Comparison of ENCODE assay signal across 8 cellular contexts in genomic region chr15:63466378-63467192, GRCh38. TPM values are rescaled to one million over a fixed set of nuclear protein-coding genes. Genes with fewer than 3 reads are reported as not detected.
DNase-seq lines count a peak whose midpoint lies in the region; ATAC-seq lines count a peak whose summit lies in the region.

No MANE protein-coding gene starts in this region.

- H4K20me1 ChIP-seq in BLaER1 treated with 17β-estradiol and CSF1 and Interleukin-3, amounts not matched to agents 10 nM and 100 nM = no peaks in the 10 kb centered on the region

- peak; percentile 65 for DNase-seq in M059J (ENCODE audit: low read depth)
- peak; percentile 26 for DNase-seq in SHP77 treated with DMSO at 0.1 percent for 48 hours (lab: John Stamatoyannopoulos, UW)
- peak; percentile 17 for DNase-seq in amniotic stem cell (lab: John Stamatoyannopoulos, UW)
- no peak for DNase-seq in right cardiac atrium

- H3K36me3 ChIP-seq in BLaER1 treated with 17β-estradiol and CSF1 and Interleukin-3, amounts not matched to agents 10 nM and 100 nM = no peaks in the 10 kb centered on the region
- H3K36me3 ChIP-seq in skeletal muscle satellite cell (ENCODE audit: insufficient read depth, low read length) = no peaks in the 10 kb centered on the region

- H3K27ac ChIP-seq in BLaER1 treated with 17β-estradiol and CSF1 and Interleukin-3, amounts not matched to agents 10 nM and 100 nM = peak overlapping the region in 9 of 11 experiments; percentile 5 to 59 (median 33); a peak in 14 of 22 replicates
- H3K27ac ChIP-seq in right cardiac atrium (ENCODE audit: low read length) = no peak overlapping the region

- peaks cover 24 to 53% (median 41%) of the 10 kb centered on the region in 10 experiments for H3K4me1 ChIP-seq in BLaER1 treated with 17β-estradiol and CSF1 and Interleukin-3, amounts not matched to agents 10 nM and 100 nM
- no peaks in the 10 kb centered on the region for H3K4me1 ChIP-seq in right cardiac atrium (ENCODE audit: control insufficient read depth, insufficient read depth, low read length)
- peaks cover 19% of the 10 kb centered on the region for H3K4me1 ChIP-seq in skeletal muscle satellite cell (ENCODE audit: control insufficient read depth, insufficient read depth, low read length)

- intact Hi-C loops in right cardiac atrium (cut with DNase I) = loop anchor here in 1 of 4 donors (2.0 kb wide), 1 partner anchor 132 kb away; no protein-coding TSS in a partner anchor

- no peak overlapping the region for H3K4me3 ChIP-seq in BLaER1 treated with 17β-estradiol and CSF1 and Interleukin-3, amounts not matched to agents 10 nM and 100 nM
- H3K4me3 ChIP-seq in right cardiac atrium (ENCODE audit: low read length) (no peak overlapping the region), skeletal muscle satellite cell (ENCODE audit: low read length) (no peak overlapping the region)

- no peaks in the 10 kb centered on the region for H3K9me3 ChIP-seq in BLaER1 treated with 17β-estradiol and CSF1 and Interleukin-3, amounts not matched to agents 10 nM and 100 nM (replicated peaks in 1 of 11)
- H3K9me3 ChIP-seq in right cardiac atrium (ENCODE audit: control insufficient read depth, low read length) = no peaks in the 10 kb centered on the region
- no peaks in the 10 kb centered on the region for H3K9me3 ChIP-seq in skeletal muscle satellite cell (replicated peaks; ENCODE audit: low read length)

- peak; percentile 59 for ATAC-seq in GM18909 (IDR thresholded peaks at IDR 0.05; ENCODE audit: poor library complexity, unreplicated experiment)
- peak; percentile 75 to 77 for ATAC-seq in right cardiac atrium
- no peak for ATAC-seq in GM19328 (IDR thresholded peaks at IDR 0.05; ENCODE audit: unreplicated experiment)

- peak overlapping the region; percentile 11 to 50 (median 28); a peak in 11 of 22 replicates for H3K9ac ChIP-seq in BLaER1 treated with 17β-estradiol and CSF1 and Interleukin-3, amounts not matched to agents 10 nM and 100 nM
- no peak overlapping the region for H3K9ac ChIP-seq in skeletal muscle satellite cell (ENCODE audit: low read depth, low read length)

- H3K4me2 ChIP-seq in BLaER1 treated with 17β-estradiol and CSF1 and Interleukin-3, amounts not matched to agents 10 nM and 100 nM = peak overlapping the region; percentile 13 to 68 (median 34); a peak in 16 of 22 replicates
- H3K4me2 ChIP-seq in skeletal muscle satellite cell (ENCODE audit: low read length) = peak overlapping the region; percentile 44

- no peaks in the 10 kb centered on the region for H3K27me3 ChIP-seq in BLaER1 treated with 17β-estradiol and CSF1 and Interleukin-3, amounts not matched to agents 10 nM and 100 nM
- H3K27me3 ChIP-seq in right cardiac atrium (ENCODE audit: control insufficient read depth, insufficient read depth) = no peaks in the 10 kb centered on the region
- H3K27me3 ChIP-seq in skeletal muscle satellite cell (ENCODE audit: control insufficient read depth, insufficient read depth, low read length) = peaks cover 18% of the 10 kb centered on the region

- WGBS in right cardiac atrium = 17% methylated on average over 8 of the region's 8 CpGs

RNA-seq across cellular contexts. Expression of gene USP3, which starts 37.8 kb away (rescaled TPM):
- total RNA-seq in M059J (2014; rRNA removed; shearing (Covaris generic)) = 25.7 and 29.9 TPM in 2 replicates
- total RNA-seq in right cardiac atrium = 10 to 100 TPM; 17.6 to 26.0 (median 21.2) TPM
- polyA plus RNA-seq in right cardiac atrium = 7.8 TPM
- 32.1 and 37.0 TPM in 2 replicates for total RNA-seq in skeletal muscle satellite cell (2012; rRNA removed)

Comparison
In these comparisons a context has a peak if more than half of its experiments do, and no peak if none do; other contexts are left out.
1. DNase-seq: peak in M059J (single experiment), SHP77 treated with DMSO at 0.1 percent for 48 hours (single experiment) and amniotic stem cell (single experiment); none in right cardiac atrium (0 of 3).